Comparison of ENCODE assay signal across 7 cellular contexts in genomic region chr5:35252963-35253362, GRCh38. TPM values are rescaled to one million over a fixed set of nuclear protein-coding genes. Genes with fewer than 3 reads are reported as not detected.
"Had no signal": no experiment of that assay in that cellular context is flagged by ENCODE, and none has a peak within 500 bp of the region (broad histone marks: within the 10 kb centered on the region; RNA-seq: fewer than 3 reads in every experiment).

No MANE protein-coding gene starts in this region.

- ATAC-seq: HepG2 had no signal

- H3K4me3 Mint-ChIP-seq: IgD-negative memory B cell had no signal

- H3K4me2 ChIP-seq: KMS-11 had no signal

- H3K9ac ChIP-seq: KMS-11 had no signal

- FAIRE-seq: HepG2 had no signal

- DNase-seq: IMR-90, KBM-7, KG1 had no signal

- H3K27ac ChIP-seq: HL-60, KMS-11 had no signal

- H3K27ac Mint-ChIP-seq: IgD-negative memory B cell had no signal

RNA-seq across cellular contexts. Expression of gene PRLR, which starts 22.7 kb away (rescaled TPM):
- polyA plus RNA-seq: IgD-negative memory B cell had no signal
